In genomic region chr12:57487055-57487596, GRCh38 we compare ENCODE assay signal across 1 cellular context.
TF ChIP-seq lines count a peak whose summit lies in the region.

No MANE protein-coding gene starts in this region.

TF ChIP-seq in HepG2, 621 proteins besides CTCF, POLR2A, EP300 and RAD21:
- no peak for TF ChIP-seq BRCA1 (CRISPR knock-in tag; IDR thresholded peaks at IDR 0.05)
- no peak for TF ChIP-seq NCOA2 (CRISPR knock-in tag; IDR thresholded peaks at IDR 0.05)
- TF ChIP-seq ZNF10 (CRISPR knock-in tag; IDR thresholded peaks at IDR 0.05; ENCODE audit: borderline replicate concordance, low read depth): no peak
- TF ChIP-seq ZNF292 (CRISPR knock-in tag; IDR thresholded peaks at IDR 0.05; ENCODE audit: borderline replicate concordance, low read depth): no peak
